ENCODE assay signal across 20 cellular contexts in genomic region chrX:132093239-132093860, GRCh38. TPM values are rescaled to one million over a fixed set of nuclear protein-coding genes. Genes with fewer than 3 reads are reported as not detected.
"Had no signal": no experiment of that assay in that cellular context is flagged by ENCODE, and none has a peak within 500 bp of the region (broad histone marks: within the 10 kb centered on the region; RNA-seq: fewer than 3 reads in every experiment).

No MANE protein-coding gene starts in this region.

- H3K27ac Mint-ChIP-seq: activated naive CD4-positive, alpha-beta T cell treated with anti-CD3 and anti-CD28 coated beads, Interleukin-2, amount 50 U/mL, for 72 hours; activated T-helper 1 cell treated with anti-CD3 and anti-CD28 coated beads, Interleukin-12 subunit alpha, Interleukin-12 subunit beta, Interleukin-2, Interleukin-4 antibody, amounts not matched to agents 30 ng/mL and 10 ng/mL and 1 ng/mL, durations not matched to agents 14 hours and 24 hours and 36 hours; stimulated activated naive CD8-positive, alpha-beta T cell treated with anti-CD3 and anti-CD28 coated beads, Interleukin-15, amount 100 ng/mL, for 72 hours had no signal

- H3K4me3 ChIP-seq: gastrocnemius medialis, left ventricle myocardium inferior, ovary, right lobe of liver, suprapubic skin, upper lobe of left lung had no signal

- H3K9me3 Mint-ChIP-seq: activated naive CD4-positive, alpha-beta T cell treated with anti-CD3 and anti-CD28 coated beads, Interleukin-2, amount 50 U/mL, for 72 hours; activated T-helper 1 cell treated with anti-CD3 and anti-CD28 coated beads, Interleukin-12 subunit alpha, Interleukin-12 subunit beta, Interleukin-2, Interleukin-4 antibody, amounts not matched to agents 30 ng/mL and 10 ng/mL and 1 ng/mL, durations not matched to agents 14 hours and 24 hours and 36 hours; stimulated activated naive CD8-positive, alpha-beta T cell treated with anti-CD3 and anti-CD28 coated beads, Interleukin-15, amount 100 ng/mL, for 72 hours had no signal

- H3K36me3 ChIP-seq: gastrocnemius medialis, left ventricle myocardium inferior, ovary, right lobe of liver, suprapubic skin, upper lobe of left lung had no signal

- H3K27me3 ChIP-seq: gastrocnemius medialis, ovary, right lobe of liver, suprapubic skin, upper lobe of left lung had no signal

- H3K27me3 Mint-ChIP-seq: stimulated activated naive CD8-positive, alpha-beta T cell treated with anti-CD3 and anti-CD28 coated beads, Interleukin-15, amount 100 ng/mL, for 72 hours had no signal

- H3K4me3 Mint-ChIP-seq: activated T-helper 1 cell treated with anti-CD3 and anti-CD28 coated beads, Interleukin-12 subunit alpha, Interleukin-12 subunit beta, Interleukin-2, Interleukin-4 antibody, amounts not matched to agents 30 ng/mL and 10 ng/mL and 1 ng/mL, durations not matched to agents 14 hours and 24 hours and 36 hours; stimulated activated naive CD8-positive, alpha-beta T cell treated with anti-CD3 and anti-CD28 coated beads, Interleukin-15, amount 100 ng/mL, for 72 hours had no signal

- H3K9me3 ChIP-seq: gastrocnemius medialis, left ventricle myocardium inferior, ovary, right lobe of liver, suprapubic skin, upper lobe of left lung had no signal

- H3K27ac ChIP-seq: gastrocnemius medialis, left ventricle myocardium inferior, ovary, right lobe of liver, suprapubic skin, upper lobe of left lung had no signal

- H3K4me1 ChIP-seq: gastrocnemius medialis, left ventricle myocardium inferior, right lobe of liver, suprapubic skin, upper lobe of left lung had no signal

- H3K36me3 Mint-ChIP-seq: activated naive CD4-positive, alpha-beta T cell treated with anti-CD3 and anti-CD28 coated beads, Interleukin-2, amount 50 U/mL, for 72 hours had no signal

- DNase-seq: activated gamma-delta T cell treated with Interleukin-2 at 50 U/mL for 16 hours; effector CD4-positive, alpha-beta T cell; kidney; left ventricle myocardium inferior; ovary; small intestine; stimulated activated CD4-positive, alpha-beta T cell treated with anti-CD3 and anti-CD28 coated beads, Interleukin-15, amount 100 ng/mL, for 24 hours; stimulated activated CD4-positive, alpha-beta T cell treated with anti-CD3 and anti-CD28 coated beads, Interleukin-2, amount 100 ng/mL, for 48 hours; upper lobe of left lung had no signal

RNA-seq across cellular contexts. Expression of gene FRMD7, which starts 34.5 kb away (rescaled TPM):
- total RNA-seq: activated CD8-positive, alpha-beta memory T cell treated with anti-CD3 and anti-CD28 coated beads for 36 hours; activated naive CD4-positive, alpha-beta T cell treated with anti-CD3 and anti-CD28 coated beads, Interleukin-2, amount 50 U/mL, for 72 hours; activated T-helper 1 cell treated with anti-CD3 and anti-CD28 coated beads, Interleukin-12 subunit alpha, Interleukin-12 subunit beta, Interleukin-2, Interleukin-4 antibody, amounts not matched to agents 30 ng/mL and 10 ng/mL and 1 ng/mL, durations not matched to agents 14 hours and 24 hours and 36 hours; cerebellum; gastrocnemius medialis; pulmonary artery endothelial cell; T-helper 2 cell treated with Interferon-gamma antibody and Interleukin-4, amounts not matched to agents 100 ng/mL and 5 ng/mL, for 36 hours; upper lobe of left lung had no signal
- polyA plus RNA-seq: mammary epithelial cell, small intestine had no signal
